ENCODE assay signal across 8 cellular contexts in the genomic region with DNA sequence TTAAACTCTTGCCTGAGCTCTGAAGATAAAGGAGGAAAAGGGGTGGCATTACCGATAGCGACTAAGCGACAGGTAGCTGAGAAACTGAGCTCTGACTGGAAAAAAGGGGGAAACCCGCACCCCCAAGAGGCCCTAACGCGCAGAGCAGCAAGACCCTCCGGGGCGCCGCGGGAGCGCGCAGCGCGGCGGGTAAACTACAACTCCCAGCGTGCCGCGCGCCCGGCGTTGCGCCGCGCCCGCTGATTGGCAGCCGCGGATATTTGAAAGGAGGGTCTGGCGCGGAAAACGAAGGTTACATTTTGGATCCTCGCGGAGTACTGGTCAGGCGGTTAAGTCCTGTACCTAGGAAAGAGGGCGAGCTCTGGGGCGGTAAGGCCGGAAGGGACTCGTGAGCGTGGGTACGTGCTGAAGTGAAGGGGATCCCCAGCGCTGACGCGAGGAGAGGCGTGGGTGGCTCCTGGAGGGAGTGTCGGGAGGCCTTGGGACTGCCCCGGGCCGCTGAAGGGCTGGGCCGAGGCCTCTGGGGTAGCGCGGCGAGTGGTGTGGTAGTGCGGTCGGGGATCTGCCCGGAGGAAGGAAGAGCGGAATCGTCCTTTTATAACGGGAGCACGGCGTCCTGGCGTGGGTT. TPM values are rescaled to one million over a fixed set of nuclear protein-coding genes. Genes with fewer than 3 reads are reported as not detected.
DNase-seq lines count a peak whose midpoint lies in the region; ATAC-seq and TF ChIP-seq lines count a peak whose summit lies in the region.

TSS of gene ESPL1 (plus strand) at position 291 of the 628 bp plus-strand sequence. CDS start 468 bp downstream, outside the sequence.

- H3K27me3 ChIP-seq in foreskin keratinocyte (no peaks in the 10 kb centered on the region), neuronal stem cell (ENCODE audit: control insufficient read depth in 3 of 3, insufficient read depth in 3 of 3, low read depth in 1 of 3, low read length in 3 of 3) (no peaks in the 10 kb centered on the region), suprapubic skin (no peaks in the 10 kb centered on the region)

- peak within 1 kb of the TSS; percentile 77 for H3K14ac ChIP-seq in neuronal stem cell (ENCODE audit: low read length)

- peak within 1 kb of the TSS; percentile 90 to 98 for H3K4me3 ChIP-seq in neuronal stem cell (ENCODE audit: low read length in 2 of 2)
- H3K4me3 ChIP-seq in suprapubic skin: peak within 1 kb of the TSS; percentile 77

- no peaks in the 10 kb centered on the region for H3K4me1 ChIP-seq in foreskin keratinocyte
- H3K4me1 ChIP-seq in neuronal stem cell (ENCODE audit: control insufficient read depth in 2 of 2, insufficient read depth in 1 of 2, low read depth in 1 of 2, low read length in 2 of 2): peaks cover 10 to 13% of the 10 kb centered on the region in 2 donors
- H3K4me1 ChIP-seq in suprapubic skin: peaks cover 13% of the 10 kb centered on the region

- no peak within 1 kb of the TSS for H2BK12ac ChIP-seq in neuronal stem cell (ENCODE audit: low read length)

- H2BK120ac ChIP-seq in neuronal stem cell (ENCODE audit: low read depth, low read length): no peak within 1 kb of the TSS

- no peak within 1 kb of the TSS for H2BK15ac ChIP-seq in neuronal stem cell (ENCODE audit: low read length)

- H3K4ac ChIP-seq in neuronal stem cell (ENCODE audit: low read length): no peak within 1 kb of the TSS

- H3K27ac ChIP-seq in foreskin keratinocyte: peak within 1 kb of the TSS; percentile 89
- no peak within 1 kb of the TSS for H3K27ac ChIP-seq in neuronal stem cell (replicated peaks; ENCODE audit: low read length)
- H3K27ac ChIP-seq in suprapubic skin: no peak within 1 kb of the TSS

- no peak within 1 kb of the TSS for H3K23ac ChIP-seq in neuronal stem cell (ENCODE audit: low read depth, low read length, poor library complexity)

- H2BK5ac ChIP-seq in neuronal stem cell (ENCODE audit: low read length): peak within 1 kb of the TSS; percentile 50

- peaks cover 7% of the 10 kb centered on the region for H3K79me1 ChIP-seq in neuronal stem cell (ENCODE audit: low read depth, low read length)

- peak within 1 kb of the TSS; percentile 67 for H3K4me2 ChIP-seq in neuronal stem cell (ENCODE audit: insufficient read depth, low read length, poor library complexity, severe bottlenecking)

- in situ Hi-C loops in KBM-7 (cut with MboI; ENCODE audit: low pct_unique_long_range_greater_than_20kb, low sequenced_read_pairs): no loop called here

- TF ChIP-seq CTCF in foreskin keratinocyte (conservative IDR thresholded peaks at IDR 0.05) (peak; percentile 49), suprapubic skin (IDR thresholded peaks at IDR 0.05) (peak; percentile 7 to 15)

- TF ChIP-seq EP300 in suprapubic skin (IDR thresholded peaks at IDR 0.05): no peak

- H2AFZ ChIP-seq in neuronal stem cell (ENCODE audit: low read length): peak within 1 kb of the TSS; percentile 96

- H3K9me3 ChIP-seq in neuronal stem cell (replicated peaks in 1 of 2; ENCODE audit: control insufficient read depth in 2 of 2, insufficient read depth in 1 of 2, low read depth in 1 of 2, low read length in 2 of 2): no peaks in the 10 kb centered on the region
- H3K9me3 ChIP-seq in suprapubic skin: no peaks in the 10 kb centered on the region

- peak within 1 kb of the TSS; percentile 76 for H3K18ac ChIP-seq in neuronal stem cell (ENCODE audit: low read length)

- TF ChIP-seq POLR2A in Raji (IDR thresholded peaks at IDR 0.05; ENCODE audit: insufficient read depth, low read depth, low read length) (peak; percentile 83), suprapubic skin (IDR thresholded peaks at IDR 0.05) (no peak)

- H4K91ac ChIP-seq in neuronal stem cell (ENCODE audit: low read depth, low read length, poor library complexity): no peak within 1 kb of the TSS

- no CpG with 5 or more reads among the region's 59 CpGs for WGBS in neuronal stem cell (ENCODE audit: extremely low coverage in 2 of 2, insufficient read length in 2 of 2, insufficient replicate concordance in 1 of 2), 2 donors
- whole genome bisulfite sequencing in suprapubic skin: 0% methylated on average over 56 of the region's 59 CpGs

- DNase-seq in EL: peak; percentile 81
- peak; percentile 88 for DNase-seq in KBM-7
- DNase-seq in activated T-helper 9 cell treated with anti-CD3 and anti-CD28 coated beads, Interleukin-2, amount 50 U/mL, for 16 hours (ENCODE audit: low read depth): peak; percentile 72
- peak; percentile 29 to 54 for DNase-seq in foreskin keratinocyte
- DNase-seq in neuronal stem cell (ENCODE audit: low spot score): peak; percentile 83
- DNase-seq in suprapubic skin (ENCODE audit: low spot score in 2 of 2): no peak

- ATAC-seq in GM21723 (IDR thresholded peaks at IDR 0.05; ENCODE audit: unreplicated experiment): peak; percentile 87
- ATAC-seq in foreskin keratinocyte: peak; percentile 87

- H3K9ac ChIP-seq in neuronal stem cell (ENCODE audit: low read depth, low read length, poor library complexity): peak within 1 kb of the TSS; percentile 97

- H3K36me3 ChIP-seq in neuronal stem cell (replicated peaks in 1 of 2; ENCODE audit: control insufficient read depth in 2 of 2, insufficient read depth in 2 of 2, low read length in 2 of 2) (peaks cover 27 to 40% of the 10 kb centered on the region in 2 donors), suprapubic skin (no peaks in the 10 kb centered on the region)

- H4K8ac ChIP-seq in neuronal stem cell (ENCODE audit: low read depth, low read length): no peak within 1 kb of the TSS

- H2AK5ac ChIP-seq in neuronal stem cell (ENCODE audit: low read depth, low read length): no peak within 1 kb of the TSS

RNA-seq across cellular contexts. Expression of gene ESPL1, which starts in this region (rescaled TPM):
- 15.0 and 18.7 TPM in 2 replicates for total RNA-seq in foreskin keratinocyte
- 6.8 and 8.9 TPM in 2 replicates for polyA plus RNA-seq in foreskin keratinocyte
- polyA plus RNA-seq in neuronal stem cell (2013, experiment 1 of 2): 14.2 TPM
- polyA plus RNA-seq in neuronal stem cell (2013, experiment 2 of 2): 14.1 TPM
- total RNA-seq in suprapubic skin: 10 to 100 TPM in 1 of 4 donors, 1 to 10 TPM in 3; 5.7 to 10.6 (median 6.1) TPM

Comparison
In these comparisons a context has a peak if more than half of its experiments do, and no peak if none do; other contexts are left out.
1. DNase-seq: peak in EL (single experiment), KBM-7 (single experiment), activated T-helper 9 cell treated with anti-CD3 and anti-CD28 coated beads, Interleukin-2, amount 50 U/mL, for 16 hours (single experiment), foreskin keratinocyte (2 of 2) and neuronal stem cell (single experiment); none in suprapubic skin (0 of 2).